In the genomic region with DNA sequence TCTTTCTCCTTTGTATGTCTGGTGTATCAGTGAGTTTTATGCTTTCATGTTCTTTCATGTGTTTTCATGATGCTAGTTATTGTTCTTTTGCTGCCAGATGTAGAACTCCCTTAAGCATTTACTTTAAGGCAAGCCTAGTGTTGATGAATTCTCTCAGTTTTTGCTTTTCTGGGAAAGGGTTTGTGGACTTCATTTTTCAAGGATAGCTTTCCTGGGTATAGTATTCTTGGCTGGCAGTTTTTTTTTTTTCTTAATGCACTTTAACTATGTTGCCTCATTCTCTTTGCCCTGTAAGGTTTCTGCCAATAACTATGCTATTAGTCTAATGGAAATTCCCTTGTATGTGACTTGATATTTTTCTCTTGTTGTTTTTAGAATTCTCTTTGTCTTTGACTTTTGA, we compare ENCODE assay signal across 34 cellular contexts.
"Had no signal": no experiment of that assay in that cellular context is flagged by ENCODE, and none has a peak within 500 bp of the region (broad histone marks: within the 10 kb centered on the region; RNA-seq: fewer than 3 reads in every experiment).

No MANE protein-coding gene starts in this region.

- H3K9me3 ChIP-seq: MG63 had no signal

- H3K36me3 ChIP-seq: MG63 had no signal

- H3K4me3 ChIP-seq: MG63 had no signal

- DNase-seq: Karpas-422, Kasumi-1, MG63, MM.1S, MV-4-11, NCI-H1048, NCI-H1092, NCI-H1092 treated with DMSO at 0.1 percent for 48 hours, NCI-H1105, NCI-H1105 treated with DMSO at 0.1 percent for 48 hours, NCI-H1417, NCI-H1417 treated with DMSO at 0.1 percent for 48 hours, NCI-H1436, NCI-H1436 treated with DMSO at 0.1 percent for 48 hours, NCI-H1694, NCI-H1694 treated with DMSO at 0.1 percent for 48 hours, NCI-H187, NCI-H187 treated with DMSO at 0.1 percent for 48 hours, NCI-H1930, NCI-H2029, NCI-H2029 treated with DMSO at 0.1 percent for 48 hours, NCI-H2081, NCI-H2081 treated with DMSO at 0.1 percent for 48 hours, NCI-H2107, NCI-H2171, NCI-H2171 treated with DMSO at 0.1 percent for 48 hours, NCI-H2227 treated with DMSO at 0.1 percent for 48 hours, NCI-H226, NCI-H345, NCI-H446, NCI-H446 treated with DMSO at 0.1 percent for 48 hours, NCI-H510A, NCI-H510A treated with DMSO at 0.1 percent for 48 hours, NCI-H524 had no signal
